8 cellular contexts compared by ENCODE assay signal in the genomic region with DNA sequence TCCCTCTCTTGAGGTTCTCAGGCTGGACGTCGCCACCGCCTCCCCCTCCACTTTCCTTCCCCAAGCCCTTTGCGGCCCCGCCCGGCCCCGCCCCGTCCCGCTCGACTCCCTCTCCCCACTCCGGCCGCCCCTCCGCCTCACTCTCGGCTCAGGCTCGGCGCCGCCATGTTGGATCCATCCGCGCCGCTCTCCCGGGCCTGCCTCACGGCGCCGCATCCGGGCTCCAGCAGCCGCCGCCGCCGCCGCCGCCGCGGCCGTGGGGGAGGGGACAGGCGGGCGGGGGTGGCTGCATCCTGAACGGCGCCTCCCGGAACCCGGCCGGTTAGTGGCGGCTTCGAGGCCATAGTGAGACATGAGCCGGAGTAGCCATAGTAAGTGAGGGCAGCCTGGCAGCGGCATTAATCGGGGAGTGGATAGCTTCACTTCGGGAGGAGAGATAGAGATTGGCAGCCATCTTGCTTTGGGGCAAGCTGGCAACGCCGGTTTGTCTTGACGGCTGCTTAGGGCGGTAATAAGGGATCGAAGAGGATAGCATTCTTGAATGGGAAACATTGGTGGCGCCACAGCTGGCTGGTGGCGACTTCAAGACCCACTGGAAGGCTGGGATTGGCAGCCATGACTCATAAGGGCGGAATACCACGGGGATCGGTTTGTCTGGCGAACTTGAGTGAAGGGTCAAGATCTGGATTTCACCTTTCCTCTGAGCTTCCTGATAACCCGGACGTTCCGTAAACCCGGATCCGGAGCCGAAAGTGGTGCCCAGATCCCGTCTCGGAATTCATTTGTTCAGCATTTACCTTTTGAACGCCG.
DNase-seq lines count a peak whose midpoint lies in the region; ATAC-seq lines count a peak whose summit lies in the region.

A gene with protein sequence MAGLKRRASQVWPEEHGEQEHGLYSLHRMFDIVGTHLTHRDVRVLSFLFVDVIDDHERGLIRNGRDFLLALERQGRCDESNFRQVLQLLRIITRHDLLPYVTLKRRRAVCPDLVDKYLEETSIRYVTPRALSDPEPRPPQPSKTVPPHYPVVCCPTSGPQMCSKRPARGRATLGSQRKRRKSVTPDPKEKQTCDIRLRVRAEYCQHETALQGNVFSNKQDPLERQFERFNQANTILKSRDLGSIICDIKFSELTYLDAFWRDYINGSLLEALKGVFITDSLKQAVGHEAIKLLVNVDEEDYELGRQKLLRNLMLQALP (minus strand): TSS at position 258 of the 810 bp plus-strand sequence. CDS start 8,205 bp downstream, outside the sequence.

- H3K4me3 ChIP-seq in effector memory CD4-positive, alpha-beta T cell (ENCODE audit: insufficient read depth, low read depth, low read length, poor library complexity, severe bottlenecking) = peak within 1 kb of the TSS; percentile 73

- peak; percentile 92 for DNase-seq in COLO668 (lab: John Stamatoyannopoulos, UW; ENCODE audit: unreplicated experiment)
- DNase-seq in HS-5 (ENCODE audit: low read depth) = peak; percentile 91
- DNase-seq in NK-92 treated with Interleukin-12 subunit alpha and Interleukin-12 subunit beta, amount 100 ng/mL, for 24 hours (lab: John Stamatoyannopoulos, UW) = peak; percentile 78
- peak; percentile 93 for DNase-seq in activated CD8-positive, alpha-beta memory T cell treated with anti-CD3 and anti-CD28 coated beads for 24 hours
- peak; percentile 87 to 92 (median 90) for DNase-seq in effector memory CD4-positive, alpha-beta T cell
- DNase-seq in medulla oblongata (ENCODE audit: extremely low spot score) = peak; percentile 98
- DNase-seq in stimulated activated CD8-positive, alpha-beta memory T cell treated with anti-CD3 and anti-CD28 coated beads, Interleukin-12 subunit alpha, Interleukin-12 subunit beta, amount 100 ng/mL, for 24 hours (ENCODE audit: extremely low read depth) = peak; percentile 73

- H3K36me3 ChIP-seq in effector memory CD4-positive, alpha-beta T cell (ENCODE audit: control insufficient read depth, insufficient read depth, low read length) = no peaks in the 10 kb centered on the region

- no peaks in the 10 kb centered on the region for H3K27me3 ChIP-seq in effector memory CD4-positive, alpha-beta T cell (replicated peaks; ENCODE audit: control insufficient read depth, insufficient read depth, low read length, poor library complexity, severe bottlenecking)

- ATAC-seq in GM19468 (IDR thresholded peaks at IDR 0.05; ENCODE audit: extremely low read depth, unreplicated experiment) = peak; percentile 88

- peaks cover 18% of the 10 kb centered on the region for H3K4me1 ChIP-seq in effector memory CD4-positive, alpha-beta T cell (ENCODE audit: control insufficient read depth, insufficient read depth, low read length, poor library complexity, severe bottlenecking)

- H3K27ac ChIP-seq in effector memory CD4-positive, alpha-beta T cell (ENCODE audit: insufficient read depth, low read length, poor library complexity, severe bottlenecking) = peak within 1 kb of the TSS; percentile 81

- no peaks in the 10 kb centered on the region for H3K9me3 ChIP-seq in effector memory CD4-positive, alpha-beta T cell (ENCODE audit: control insufficient read depth, low read length)

Comparison
In these comparisons a context has a peak if more than half of its experiments do, and no peak if none do; other contexts are left out.
1. Peak in every context shown above with its lines: DNase-seq, ATAC-seq, H3K4me3 ChIP-seq and H3K27ac ChIP-seq.